13 cellular contexts compared by ENCODE assay signal in genomic region chr11:57885298-57886035, GRCh38.
DNase-seq lines count a peak whose midpoint lies in the region; ATAC-seq, FAIRE-seq and TF ChIP-seq lines count a peak whose summit lies in the region.
"Had no signal": no experiment of that assay in that cellular context is flagged by ENCODE, and none has a peak within 500 bp of the region (broad histone marks: within the 10 kb centered on the region; RNA-seq: fewer than 3 reads in every experiment).

No MANE protein-coding gene starts in this region.

- SMC1A ChIA-PET in GM12878 (lab: Charles Lee; ENCODE audit: uncharacterized antibody, unreplicated experiment), result no interaction called here

- H3K4me1 ChIP-seq in GM12878 (ENCODE audit: control insufficient read depth, insufficient read depth, low read length), result no peaks in the 10 kb centered on the region
- H3K4me1 ChIP-seq: tibial artery had no signal

- H3K4me1 Mint-ChIP-seq in Calu3 (ENCODE audit: low read depth, unreplicated experiment), result no peaks in the 10 kb centered on the region
- H3K4me1 Mint-ChIP-seq: nephron had no signal

- in situ Hi-C loops in GM12878 (cut with MboI), result no loop called here
- in situ Hi-C loops in GM13976 (cut with MboI; ENCODE audit: low sequenced_read_pairs, unreplicated experiment), result no loop called here

- H4K20me1 ChIP-seq in GM12878 (ENCODE audit: control insufficient read depth, insufficient read depth), result no peaks in the 10 kb centered on the region

- DNase-seq in Calu3 (peak; percentile 13), Kasumi-1 (lab: John Stamatoyannopoulos, UW) (peak; percentile 15 to 50), GM12878 (ENCODE audit: low read depth, low spot score) (no peak), left lobe of liver (ENCODE audit: low spot score) (no peak), SKM-1 (lab: John Stamatoyannopoulos, UW; ENCODE audit: unreplicated experiment) (no peak), GM13976 (ENCODE audit: low spot score) (no peak), cerebellum (ENCODE audit: low spot score) (no peak)
- DNase-seq: heart right ventricle; stimulated activated CD4-positive, alpha-beta T cell treated with anti-CD3 and anti-CD28 coated beads, Interleukin-4, amount 100 ng/mL, for 1 hour; tibial artery had no signal

- H3K79me2 ChIP-seq in GM12878 (ENCODE audit: control insufficient read depth, insufficient read depth, low read length), result no peaks in the 10 kb centered on the region

- WGBS in GM12878 (ENCODE audit: insufficient coverage, insufficient replicate concordance, low lambda C conversion rate, missing lambda C conversion rate), result 2% methylated on average over 4 of the region's 4 CpGs

- H3K4me3 Mint-ChIP-seq in Calu3 (ENCODE audit: low read depth, unreplicated experiment), result no peak overlapping the region
- H3K4me3 Mint-ChIP-seq: brain, nephron had no signal

- no peak overlapping the region for H2AFZ ChIP-seq in GM12878 (ENCODE audit: control insufficient read depth, low read depth, low read length)

- H3K9me3 ChIP-seq in GM12878 (replicated peaks; ENCODE audit: control insufficient read depth, insufficient read depth, low read length), result no peaks in the 10 kb centered on the region
- H3K9me3 ChIP-seq: heart right ventricle, tibial artery had no signal

- no peak for ATAC-seq in GM12878
- ATAC-seq in left lobe of liver, result peak; percentile 40
- ATAC-seq in GM18505 (IDR thresholded peaks at IDR 0.05; ENCODE audit: unreplicated experiment), result no peak

- RAD21 ChIA-PET in GM12878 (lab: Charles Lee; ENCODE audit: unreplicated experiment), result interaction anchor here (1.1 kb wide), 1 partner anchor 115 kb away, joined by 3 read pairs; no protein-coding TSS in a partner anchor

- CTCF ChIA-PET in Calu3 (lab: Charles Lee), result no interaction called here
- CTCF ChIA-PET in GM12878 (lab: Yijun Ruan, JAX), result interaction anchor here (0.8 kb wide), 1 partner anchor 400 kb away, joined by 3 read pairs; no protein-coding TSS in a partner anchor

- no TSS peak for BruUV-seq in Calu3 (replicated peaks; lab: Mats Ljungman, UMichigan)
- no TSS peak for BruUV-seq in GM12878 (replicated peaks; lab: Mats Ljungman, UMichigan)

- H3K36me3 Mint-ChIP-seq in Calu3 (ENCODE audit: insufficient read depth, unreplicated experiment), result no peaks in the 10 kb centered on the region
- H3K36me3 Mint-ChIP-seq: brain had no signal

- POLR2A ChIA-PET in GM12878 (lab: Charles Lee), result interaction anchor here (0.7 kb wide), 1 partner anchor 628 kb away, joined by 3 read pairs; no protein-coding TSS in a partner anchor

- H3K27me3 Mint-ChIP-seq in Calu3 (ENCODE audit: unreplicated experiment), result no peaks in the 10 kb centered on the region
- H3K27me3 Mint-ChIP-seq: brain had no signal

- no peak overlapping the region for H3K4me2 ChIP-seq in GM12878 (ENCODE audit: control insufficient read depth, insufficient read depth)

- H3K27me3 ChIP-seq in GM12878 (replicated peaks in 1 of 2; ENCODE audit: control insufficient read depth in 2 of 2, insufficient read depth in 2 of 2, low read length in 1 of 2), result no peaks in the 10 kb centered on the region
- H3K27me3 ChIP-seq: heart right ventricle, tibial artery had no signal

- TF ChIP-seq CTCF in Calu3 (IDR thresholded peaks at IDR 0.05; ENCODE audit: unreplicated experiment), result no peak
- no peak for TF ChIP-seq CTCF in GM12878 (IDR thresholded peaks at IDR 0.05 in 2 of 3, conservative IDR thresholded peaks at IDR 0.05 in 1 of 3; ENCODE audit: control insufficient read depth in 2 of 3, extremely low read depth in 1 of 3, insufficient read depth in 1 of 3, low read depth in 3 of 3, low read length in 3 of 3)
- TF ChIP-seq CTCF in GM13976 (IDR thresholded peaks at IDR 0.05; ENCODE audit: borderline replicate concordance, control extremely low read depth, extremely low read depth, insufficient read depth, missing control alignments), result no peak

- H3K36me3 ChIP-seq in GM12878 (ENCODE audit: control insufficient read depth in 2 of 2, insufficient read depth in 2 of 2, low read length in 1 of 2), result no peaks in the 10 kb centered on the region
- H3K36me3 ChIP-seq: heart right ventricle, tibial artery had no signal

- intact Hi-C loops in Calu3 (cut with micrococcal nuclease; ENCODE audit: unreplicated experiment), result no loop called here
- intact Hi-C loops in GM12878 (cut with micrococcal nuclease; ENCODE audit: unreplicated experiment), result loop anchor here (1.0 kb wide), 1 partner anchor 10 kb away; no protein-coding TSS in a partner anchor

- no peak overlapping the region for H3K9ac ChIP-seq in GM12878 (ENCODE audit: control insufficient read depth, insufficient read depth, low read length)

- TF ChIP-seq RAD21 in GM12878 (IDR thresholded peaks at IDR 0.05; ENCODE audit: insufficient read depth, low read depth, low read length), result no peak

- H3K9me3 Mint-ChIP-seq in Calu3 (ENCODE audit: low read depth, unreplicated experiment), result no peaks in the 10 kb centered on the region
- H3K9me3 Mint-ChIP-seq: brain, nephron had no signal

- no peak overlapping the region for H3K27ac ChIP-seq in GM12878 (ENCODE audit: control insufficient read depth, insufficient read depth)
- H3K27ac ChIP-seq: heart right ventricle, tibial artery had no signal

- TF ChIP-seq POLR2A in GM12878 (IDR thresholded peaks at IDR 0.05; ENCODE audit: low read depth, low read length), result no peak
- no peak for TF ChIP-seq POLR2A in GM18505 (IDR thresholded peaks at IDR 0.05; ENCODE audit: borderline replicate concordance, extremely low read depth, insufficient read depth, insufficient read length)

- no peak for TF ChIP-seq EP300 in GM12878 (IDR thresholded peaks at IDR 0.05; ENCODE audit: borderline replicate concordance in 1 of 2, control insufficient read depth in 1 of 2, low read depth in 2 of 2, low read length in 2 of 2)

- H3K27ac Mint-ChIP-seq in Calu3 (ENCODE audit: unreplicated experiment), result no peak overlapping the region
- H3K27ac Mint-ChIP-seq: brain, nephron had no signal

- no peak for FAIRE-seq in GM12878 (lab: Jason Lieb, UNC)

- H3K4me3 ChIP-seq in GM12878, result no peak overlapping the region
- H3K4me3 ChIP-seq: heart right ventricle, tibial artery had no signal

TF ChIP-seq in GM12878, 131 proteins besides CTCF, POLR2A, EP300 and RAD21:
- TF ChIP-seq ATF7 (IDR thresholded peaks at IDR 0.05; ENCODE audit: low read depth), result no peak
- TF ChIP-seq CREB1 (IDR thresholded peaks at IDR 0.05; ENCODE audit: low read depth), result no peak
- no peak for TF ChIP-seq PRDM15 (CRISPR knock-in tag; IDR thresholded peaks at IDR 0.05)
- no peak for TF ChIP-seq TBL1XR1 (IDR thresholded peaks at IDR 0.05; ENCODE audit: low read depth, low read length)
- TF ChIP-seq ESRRA (IDR thresholded peaks at IDR 0.05; ENCODE audit: low read length), result no peak
- no peak for TF ChIP-seq RCOR1 (conservative IDR thresholded peaks at IDR 0.05; ENCODE audit: low read depth, low read length)
- TF ChIP-seq NFIC (IDR thresholded peaks at IDR 0.05; ENCODE audit: low read depth, low read length), result no peak
- no peak for TF ChIP-seq NR2C1 (IDR thresholded peaks at IDR 0.05)
- peak; percentile 95 for TF ChIP-seq REST (IDR thresholded peaks at IDR 0.05; ENCODE audit: low read depth, low read length)

Comparison
In these comparisons a context has a peak if more than half of its experiments do, and no peak if none do; other contexts are left out.
1. DNase-seq: peak in Calu3 (single experiment) and Kasumi-1 (2 of 2); none in GM12878 (single experiment), left lobe of liver (single experiment), SKM-1 (single experiment), GM13976 (single experiment) and cerebellum (single experiment).